8 cellular contexts compared by ENCODE assay signal in the genomic region with DNA sequence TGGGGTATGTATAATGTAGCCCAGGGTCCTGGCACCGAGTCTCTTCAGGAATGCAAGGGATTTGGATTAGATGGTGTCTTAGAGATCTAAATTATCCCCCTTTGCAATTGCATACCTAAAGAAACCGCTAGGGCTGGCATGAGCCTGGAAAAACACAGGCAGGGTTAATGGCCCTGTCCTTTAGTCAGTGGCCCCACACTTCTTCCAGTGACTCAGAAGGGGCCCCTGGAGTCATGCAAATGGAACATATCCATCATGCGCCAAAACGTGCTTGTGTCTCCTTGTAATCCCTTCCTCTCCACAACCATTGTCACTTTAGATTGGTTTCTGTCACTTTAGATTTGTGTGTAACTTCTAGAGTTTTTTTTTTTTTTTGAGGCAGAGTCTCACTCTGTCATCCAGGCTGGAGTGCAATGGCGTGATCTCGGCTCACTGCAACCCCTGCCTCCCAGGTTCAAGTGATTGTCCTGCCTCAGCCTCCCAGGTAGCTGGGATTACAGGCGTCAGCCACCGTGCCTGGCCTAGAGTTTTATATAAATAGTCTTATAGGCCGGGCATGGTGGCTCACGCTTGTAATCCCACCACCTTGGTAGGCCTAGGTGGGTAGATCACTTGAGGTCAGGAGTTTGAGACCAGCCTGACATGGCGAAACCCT. TPM values are rescaled to one million over a fixed set of nuclear protein-coding genes. Genes with fewer than 3 reads are reported as not detected.
DNase-seq lines count a peak whose midpoint lies in the region; ATAC-seq, FAIRE-seq and TF ChIP-seq lines count a peak whose summit lies in the region.

No MANE protein-coding gene starts in this region.

- no peak for FAIRE-seq in GM19239 (lab: Jason Lieb, UNC)

- H3K4me3 ChIP-seq in OCI-LY1 (ENCODE audit: low read depth, low read length, poor library complexity, severe bottlenecking) (peak overlapping the region; percentile 79), breast epithelium (peak overlapping the region; percentile 59 to 72 (median 69)), mucosa of rectum (ENCODE audit: low read length in 2 of 2) (peak overlapping the region; percentile 79 to 90), tibial artery (peak overlapping the region; percentile 58 to 76)

- H3K9ac ChIP-seq in OCI-LY1 (ENCODE audit: low read length): peak overlapping the region; percentile 86
- peak overlapping the region; percentile 76 to 92 for H3K9ac ChIP-seq in mucosa of rectum (ENCODE audit: low read depth in 1 of 2, low read length in 2 of 2)

- no peaks in the 10 kb centered on the region for H3K9me2 ChIP-seq in OCI-LY1 (ENCODE audit: low read depth, low read length)

- no peaks in the 10 kb centered on the region for H3K79me2 ChIP-seq in OCI-LY1 (ENCODE audit: insufficient read depth, low read length)

- DNase-seq in AG08395 (ENCODE audit: low spot score) (peak; percentile 18), breast epithelium (ENCODE audit: low spot score in 2 of 2) (no peak), tibial artery (peak in 1 of 2 donors; percentile 35), GM19239 (ENCODE audit: insufficient read length, low spot score) (no peak)

- peak overlapping the region; percentile 36; the same call in 1 of the 2 replicates for H2AFZ ChIP-seq in OCI-LY1 (ENCODE audit: low read length)

- H3K36me3 ChIP-seq in OCI-LY1 (ENCODE audit: insufficient read depth, low read length) (peaks cover 3% of the 10 kb centered on the region; the same call in 1 of the 2 replicates), breast epithelium (no peaks in the 10 kb centered on the region), mucosa of rectum (ENCODE audit: control insufficient read depth in 2 of 2, insufficient read depth in 2 of 2, low read length in 2 of 2) (no peaks in the 10 kb centered on the region), tibial artery (no peaks in the 10 kb centered on the region)

- H3K4me1 ChIP-seq in OCI-LY1 (ENCODE audit: insufficient read depth, low read length, severe bottlenecking) (peaks cover 16% of the 10 kb centered on the region), breast epithelium (no peaks in the 10 kb centered on the region), mucosa of rectum (ENCODE audit: control insufficient read depth in 2 of 2, insufficient read depth in 2 of 2, low read length in 2 of 2) (peaks cover 8 to 9% of the 10 kb centered on the region in 2 donors), tibial artery (peaks cover 0 to 11% (median 3%) of the 10 kb centered on the region in 4 donors)

- ATAC-seq in GM21447 (IDR thresholded peaks at IDR 0.05; ENCODE audit: unreplicated experiment): peak; percentile 15
- ATAC-seq in HG02623 (IDR thresholded peaks at IDR 0.05; ENCODE audit: unreplicated experiment): no peak

- no peaks in the 10 kb centered on the region for H3K27me3 ChIP-seq in OCI-LY1 (ENCODE audit: insufficient read depth, low read length)
- H3K27me3 ChIP-seq in breast epithelium: no peaks in the 10 kb centered on the region
- H3K27me3 ChIP-seq in mucosa of rectum (ENCODE audit: control insufficient read depth in 2 of 2, insufficient read depth in 2 of 2, low read length in 2 of 2): no peaks in the 10 kb centered on the region
- H3K27me3 ChIP-seq in tibial artery: peaks cover 0 to 2% of the 10 kb centered on the region in 2 donors

- H3K27ac ChIP-seq in OCI-LY1 (ENCODE audit: low read depth, low read length, poor library complexity, severe bottlenecking): peak overlapping the region; percentile 61
- H3K27ac ChIP-seq in breast epithelium: peak overlapping the region; percentile 77 to 89
- peak overlapping the region; percentile 86 to 87 for H3K27ac ChIP-seq in mucosa of rectum (ENCODE audit: low read depth in 2 of 2, low read length in 2 of 2)
- H3K27ac ChIP-seq in tibial artery: peak overlapping the region in 1 of 2 donors; percentile 50

- H3K4me2 ChIP-seq in OCI-LY1 (ENCODE audit: low read length): peak overlapping the region; percentile 88

- TF ChIP-seq CTCF in OCI-LY1 (IDR thresholded peaks at IDR 0.05; ENCODE audit: low read length) (no peak), breast epithelium (IDR thresholded peaks at IDR 0.05) (no peak), tibial artery (IDR thresholded peaks at IDR 0.05) (no peak)

- no peaks in the 10 kb centered on the region for H4K20me1 ChIP-seq in OCI-LY1 (ENCODE audit: insufficient read depth, low read length)

- intact Hi-C loops in breast epithelium (cut with DNase I; ENCODE audit: low total_unique reads): no loop called here
- intact Hi-C loops in tibial artery (cut with DNase I; ENCODE audit: low total_unique reads): no loop called here

- TF ChIP-seq POLR2A in breast epithelium (IDR thresholded peaks at IDR 0.05): no peak

- H3K9me3 ChIP-seq in OCI-LY1 (ENCODE audit: low read length): no peaks in the 10 kb centered on the region
- H3K9me3 ChIP-seq in breast epithelium: no peaks in the 10 kb centered on the region
- no peaks in the 10 kb centered on the region for H3K9me3 ChIP-seq in mucosa of rectum (ENCODE audit: control insufficient read depth in 2 of 2, low read length in 2 of 2)
- no peaks in the 10 kb centered on the region for H3K9me3 ChIP-seq in tibial artery

- H3F3A ChIP-seq in OCI-LY1 (ENCODE audit: insufficient read depth, low read length): no peaks in the 10 kb centered on the region

RNA-seq across cellular contexts. Expression of a gene that starts 8.7 kb away (rescaled TPM):
- total RNA-seq in breast epithelium: under 1 TPM in 2 of 3 donors, not detected in 1; 0.32 to 0.44 TPM
